Comparison of ENCODE assay signal across 15 cellular contexts in the genomic region with DNA sequence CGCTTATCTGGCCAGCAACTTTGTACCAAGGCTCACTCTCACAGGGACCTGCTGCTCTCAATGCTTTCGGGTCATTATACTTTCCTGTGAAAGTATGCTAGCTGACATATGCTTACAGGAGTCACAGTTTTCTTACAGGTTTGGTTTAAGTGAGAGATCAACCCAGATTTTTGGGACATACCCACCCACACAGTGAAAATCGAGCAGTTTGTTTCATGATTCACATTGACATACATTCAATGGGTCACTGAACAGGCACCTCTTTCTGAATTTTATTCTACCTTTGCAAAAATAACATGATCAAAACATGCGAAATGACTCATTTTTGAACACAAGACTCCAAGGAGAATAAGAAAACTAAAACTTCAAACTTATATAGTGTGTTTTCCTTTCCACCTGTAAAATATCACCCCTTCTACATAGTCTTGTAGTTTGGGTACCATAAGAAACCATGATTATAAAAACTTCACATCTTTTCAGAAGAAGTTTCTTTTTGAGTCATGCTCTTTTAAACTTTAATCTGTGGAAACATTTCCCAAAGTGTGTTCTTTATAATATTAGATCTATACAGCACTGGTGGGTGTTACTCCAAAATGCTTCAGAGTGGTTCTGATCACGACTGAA. TPM values are rescaled to one million over a fixed set of nuclear protein-coding genes. Genes with fewer than 3 reads are reported as not detected.
"Had no signal": no experiment of that assay in that cellular context is flagged by ENCODE, and none has a peak within 500 bp of the region (broad histone marks: within the 10 kb centered on the region; RNA-seq: fewer than 3 reads in every experiment).

No MANE protein-coding gene starts in this region.

- DNase-seq: activated CD4-positive, alpha-beta T cell treated with anti-CD3 and anti-CD28 coated beads, Interleukin-2, amount 50 U/mL, for 4 hours; activated CD4-positive, CD25-positive, alpha-beta regulatory T cell; activated CD8-positive, alpha-beta memory T cell treated with anti-CD3 and anti-CD28 coated beads, Interleukin-2, amount 50 U/mL, for 48 hours; activated gamma-delta T cell treated with Interleukin-2 at 50 U/mL for 16 hours; foreskin keratinocyte; left ventricle myocardium superior; mesendoderm; nephron progenitor cell; SIG-M5; sigmoid colon; stimulated activated CD4-positive, alpha-beta T cell treated with anti-CD3 and anti-CD28 coated beads, Interleukin-12 subunit alpha, Interleukin-12 subunit beta, amount 100 ng/mL, for 4 hours; transverse colon had no signal

- H3K4me1 Mint-ChIP-seq: nephron progenitor cell had no signal

- ATAC-seq: foreskin keratinocyte, left ventricle myocardium superior had no signal

- H3K9me3 Mint-ChIP-seq: nephron progenitor cell had no signal

- H3K27ac Mint-ChIP-seq: nephron progenitor cell had no signal

- FAIRE-seq: colon, islet of Langerhans had no signal

- H3K4me3 Mint-ChIP-seq: nephron progenitor cell had no signal

RNA-seq across cellular contexts. Expression of a gene that starts 44.3 kb away (rescaled TPM):
- total RNA-seq: foreskin keratinocyte, pulmonary artery endothelial cell, transverse colon had no signal
